1 cellular context compared by ENCODE assay signal in genomic region chr7:39540320-39540719, GRCh38.
A peak's percentile ranks its signal among the peaks of the same experiment; 100 is the strongest.
TF ChIP-seq lines count a peak whose summit lies in the region.

No MANE protein-coding gene starts in this region.

TF ChIP-seq in HepG2, 621 proteins besides CTCF, POLR2A, EP300 and RAD21 (continues in another document):
- TF ChIP-seq SOX13 (IDR thresholded peaks at IDR 0.05), result no peak
- TF ChIP-seq SOX13 (CRISPR knock-in tag; conservative IDR thresholded peaks at IDR 0.05 in 1 of 2, IDR thresholded peaks at IDR 0.05 in 1 of 2), result peak in 1 of 2 experiments; percentile 46; a peak in 2 of 4 replicates
- 0 out of 2 replicates have a peak, but pooled peaks have one; percentile 38 for TF ChIP-seq ZNF605 (CRISPR knock-in tag; IDR thresholded peaks at IDR 0.05)
- TF ChIP-seq ZSCAN29 (CRISPR knock-in tag; conservative IDR thresholded peaks at IDR 0.05), result no peak
- TF ChIP-seq GPBP1L1 (CRISPR knock-in tag; IDR thresholded peaks at IDR 0.05), result no peak
- TF ChIP-seq LCORL (IDR thresholded peaks at IDR 0.05), result no peak
- TF ChIP-seq LCORL (CRISPR knock-in tag; IDR thresholded peaks at IDR 0.05), result peak; percentile 45; the same call in 1 of the 2 replicates
- 0 out of 2 replicates have a peak, but pooled peaks have one; percentile 41 for TF ChIP-seq MIER2 (CRISPR knock-in tag; IDR thresholded peaks at IDR 0.05)
- peak; percentile 70; the same call in 1 of the 2 replicates for TF ChIP-seq ETV5 (CRISPR knock-in tag; IDR thresholded peaks at IDR 0.05; ENCODE audit: borderline replicate concordance)
- peak; percentile 53; the same call in 1 of the 2 replicates for TF ChIP-seq ZNF205 (CRISPR knock-in tag; IDR thresholded peaks at IDR 0.05)
- no peak for TF ChIP-seq ELF4 (CRISPR knock-in tag; IDR thresholded peaks at IDR 0.05; ENCODE audit: borderline replicate concordance)
- no peak for TF ChIP-seq ZNF280B (CRISPR knock-in tag; IDR thresholded peaks at IDR 0.05; ENCODE audit: borderline replicate concordance)
- TF ChIP-seq, protein P1, sequence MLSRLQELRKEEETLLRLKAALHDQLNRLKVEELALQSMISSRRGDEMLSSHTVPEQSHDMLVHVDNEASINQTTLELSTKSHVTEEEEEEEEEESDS (CRISPR knock-in tag; IDR thresholded peaks at IDR 0.05; ENCODE audit: borderline replicate concordance), result no peak
- TF ChIP-seq, protein P2, sequence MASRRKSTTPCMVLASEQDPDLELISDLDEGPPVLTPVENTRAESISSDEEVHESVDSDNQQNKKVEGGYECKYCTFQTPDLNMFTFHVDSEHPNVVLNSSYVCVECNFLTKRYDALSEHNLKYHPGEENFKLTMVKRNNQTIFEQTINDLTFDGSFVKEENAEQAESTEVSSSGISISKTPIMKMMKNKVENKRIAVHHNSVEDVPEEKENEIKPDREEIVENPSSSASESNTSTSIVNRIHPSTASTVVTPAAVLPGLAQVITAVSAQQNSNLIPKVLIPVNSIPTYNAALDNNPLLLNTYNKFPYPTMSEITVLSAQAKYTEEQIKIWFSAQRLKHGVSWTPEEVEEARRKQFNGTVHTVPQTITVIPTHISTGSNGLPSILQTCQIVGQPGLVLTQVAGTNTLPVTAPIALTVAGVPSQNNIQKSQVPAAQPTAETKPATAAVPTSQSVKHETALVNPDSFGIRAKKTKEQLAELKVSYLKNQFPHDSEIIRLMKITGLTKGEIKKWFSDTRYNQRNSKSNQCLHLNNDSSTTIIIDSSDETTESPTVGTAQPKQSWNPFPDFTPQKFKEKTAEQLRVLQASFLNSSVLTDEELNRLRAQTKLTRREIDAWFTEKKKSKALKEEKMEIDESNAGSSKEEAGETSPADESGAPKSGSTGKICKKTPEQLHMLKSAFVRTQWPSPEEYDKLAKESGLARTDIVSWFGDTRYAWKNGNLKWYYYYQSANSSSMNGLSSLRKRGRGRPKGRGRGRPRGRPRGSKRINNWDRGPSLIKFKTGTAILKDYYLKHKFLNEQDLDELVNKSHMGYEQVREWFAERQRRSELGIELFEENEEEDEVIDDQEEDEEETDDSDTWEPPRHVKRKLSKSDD (CRISPR knock-in tag; IDR thresholded peaks at IDR 0.05; ENCODE audit: low read depth), result 0 out of 2 replicates have a peak, but pooled peaks have one; percentile 33
- TF ChIP-seq, protein P3, sequence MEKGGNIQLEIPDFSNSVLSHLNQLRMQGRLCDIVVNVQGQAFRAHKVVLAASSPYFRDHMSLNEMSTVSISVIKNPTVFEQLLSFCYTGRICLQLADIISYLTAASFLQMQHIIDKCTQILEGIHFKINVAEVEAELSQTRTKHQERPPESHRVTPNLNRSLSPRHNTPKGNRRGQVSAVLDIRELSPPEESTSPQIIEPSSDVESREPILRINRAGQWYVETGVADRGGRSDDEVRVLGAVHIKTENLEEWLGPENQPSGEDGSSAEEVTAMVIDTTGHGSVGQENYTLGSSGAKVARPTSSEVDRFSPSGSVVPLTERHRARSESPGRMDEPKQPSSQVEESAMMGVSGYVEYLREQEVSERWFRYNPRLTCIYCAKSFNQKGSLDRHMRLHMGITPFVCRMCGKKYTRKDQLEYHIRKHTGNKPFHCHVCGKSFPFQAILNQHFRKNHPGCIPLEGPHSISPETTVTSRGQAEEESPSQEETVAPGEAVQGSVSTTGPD (CRISPR knock-in tag; IDR thresholded peaks at IDR 0.05), result 0 out of 2 replicates have a peak, but pooled peaks have one; percentile 80
- TF ChIP-seq ZEB1 (IDR thresholded peaks at IDR 0.05; ENCODE audit: insufficient replicate concordance, low read depth), result peak; percentile 62
- no peak for TF ChIP-seq RORA (CRISPR knock-in tag; IDR thresholded peaks at IDR 0.05)
- TF ChIP-seq, protein P4, sequence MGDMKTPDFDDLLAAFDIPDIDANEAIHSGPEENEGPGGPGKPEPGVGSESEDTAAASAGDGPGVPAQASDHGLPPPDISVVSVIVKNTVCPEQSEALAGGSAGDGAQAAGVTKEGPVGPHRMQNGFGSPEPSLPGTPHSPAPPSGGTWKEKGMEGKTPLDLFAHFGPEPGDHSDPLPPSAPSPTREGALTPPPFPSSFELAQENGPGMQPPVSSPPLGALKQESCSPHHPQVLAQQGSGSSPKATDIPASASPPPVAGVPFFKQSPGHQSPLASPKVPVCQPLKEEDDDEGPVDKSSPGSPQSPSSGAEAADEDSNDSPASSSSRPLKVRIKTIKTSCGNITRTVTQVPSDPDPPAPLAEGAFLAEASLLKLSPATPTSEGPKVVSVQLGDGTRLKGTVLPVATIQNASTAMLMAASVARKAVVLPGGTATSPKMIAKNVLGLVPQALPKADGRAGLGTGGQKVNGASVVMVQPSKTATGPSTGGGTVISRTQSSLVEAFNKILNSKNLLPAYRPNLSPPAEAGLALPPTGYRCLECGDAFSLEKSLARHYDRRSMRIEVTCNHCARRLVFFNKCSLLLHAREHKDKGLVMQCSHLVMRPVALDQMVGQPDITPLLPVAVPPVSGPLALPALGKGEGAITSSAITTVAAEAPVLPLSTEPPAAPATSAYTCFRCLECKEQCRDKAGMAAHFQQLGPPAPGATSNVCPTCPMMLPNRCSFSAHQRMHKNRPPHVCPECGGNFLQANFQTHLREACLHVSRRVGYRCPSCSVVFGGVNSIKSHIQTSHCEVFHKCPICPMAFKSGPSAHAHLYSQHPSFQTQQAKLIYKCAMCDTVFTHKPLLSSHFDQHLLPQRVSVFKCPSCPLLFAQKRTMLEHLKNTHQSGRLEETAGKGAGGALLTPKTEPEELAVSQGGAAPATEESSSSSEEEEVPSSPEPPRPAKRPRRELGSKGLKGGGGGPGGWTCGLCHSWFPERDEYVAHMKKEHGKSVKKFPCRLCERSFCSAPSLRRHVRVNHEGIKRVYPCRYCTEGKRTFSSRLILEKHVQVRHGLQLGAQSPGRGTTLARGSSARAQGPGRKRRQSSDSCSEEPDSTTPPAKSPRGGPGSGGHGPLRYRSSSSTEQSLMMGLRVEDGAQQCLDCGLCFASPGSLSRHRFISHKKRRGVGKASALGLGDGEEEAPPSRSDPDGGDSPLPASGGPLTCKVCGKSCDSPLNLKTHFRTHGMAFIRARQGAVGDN (CRISPR knock-in tag; IDR thresholded peaks at IDR 0.05), result no peak
- no peak for TF ChIP-seq TAF1 (CRISPR knock-in tag; IDR thresholded peaks at IDR 0.05)
- TF ChIP-seq ZNF788 (CRISPR knock-in tag; IDR thresholded peaks at IDR 0.05; ENCODE audit: borderline replicate concordance), result no peak; the same call in 1 of the 2 replicates
- TF ChIP-seq, protein P5, sequence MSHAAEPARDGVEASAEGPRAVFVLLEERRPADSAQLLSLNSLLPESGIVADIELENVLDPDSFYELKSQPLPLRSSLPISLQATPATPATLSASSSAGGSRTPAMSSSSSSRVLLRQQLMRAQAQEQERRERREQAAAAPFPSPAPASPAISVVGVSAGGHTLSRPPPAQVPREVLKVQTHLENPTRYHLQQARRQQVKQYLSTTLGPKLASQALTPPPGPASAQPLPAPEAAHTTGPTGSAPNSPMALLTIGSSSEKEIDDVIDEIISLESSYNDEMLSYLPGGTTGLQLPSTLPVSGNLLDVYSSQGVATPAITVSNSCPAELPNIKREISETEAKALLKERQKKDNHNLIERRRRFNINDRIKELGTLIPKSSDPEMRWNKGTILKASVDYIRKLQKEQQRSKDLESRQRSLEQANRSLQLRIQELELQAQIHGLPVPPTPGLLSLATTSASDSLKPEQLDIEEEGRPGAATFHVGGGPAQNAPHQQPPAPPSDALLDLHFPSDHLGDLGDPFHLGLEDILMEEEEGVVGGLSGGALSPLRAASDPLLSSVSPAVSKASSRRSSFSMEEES (CRISPR knock-in tag; IDR thresholded peaks at IDR 0.05), result 0 out of 2 replicates have a peak, but pooled peaks have one; percentile 35
- TF ChIP-seq TARDBP (CRISPR knock-in tag; IDR thresholded peaks at IDR 0.05), result peak; percentile 70; the same call in 1 of the 2 replicates
- TF ChIP-seq, protein P6, sequence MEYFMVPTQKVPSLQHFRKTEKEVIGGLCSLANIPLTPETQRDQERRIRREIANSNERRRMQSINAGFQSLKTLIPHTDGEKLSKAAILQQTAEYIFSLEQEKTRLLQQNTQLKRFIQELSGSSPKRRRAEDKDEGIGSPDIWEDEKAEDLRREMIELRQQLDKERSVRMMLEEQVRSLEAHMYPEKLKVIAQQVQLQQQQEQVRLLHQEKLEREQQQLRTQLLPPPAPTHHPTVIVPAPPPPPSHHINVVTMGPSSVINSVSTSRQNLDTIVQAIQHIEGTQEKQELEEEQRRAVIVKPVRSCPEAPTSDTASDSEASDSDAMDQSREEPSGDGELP (IDR thresholded peaks at IDR 0.05; ENCODE audit: borderline replicate concordance, low read depth), result peak; percentile 57; the same call in 1 of the 2 replicates
- no peak for TF ChIP-seq ZNF431 (CRISPR knock-in tag; IDR thresholded peaks at IDR 0.05; ENCODE audit: borderline replicate concordance, low read depth)
- TF ChIP-seq SAP130 (CRISPR knock-in tag; IDR thresholded peaks at IDR 0.05; ENCODE audit: low read depth), result peak; percentile 40; the same call in 1 of the 2 replicates
- TF ChIP-seq, protein P7, sequence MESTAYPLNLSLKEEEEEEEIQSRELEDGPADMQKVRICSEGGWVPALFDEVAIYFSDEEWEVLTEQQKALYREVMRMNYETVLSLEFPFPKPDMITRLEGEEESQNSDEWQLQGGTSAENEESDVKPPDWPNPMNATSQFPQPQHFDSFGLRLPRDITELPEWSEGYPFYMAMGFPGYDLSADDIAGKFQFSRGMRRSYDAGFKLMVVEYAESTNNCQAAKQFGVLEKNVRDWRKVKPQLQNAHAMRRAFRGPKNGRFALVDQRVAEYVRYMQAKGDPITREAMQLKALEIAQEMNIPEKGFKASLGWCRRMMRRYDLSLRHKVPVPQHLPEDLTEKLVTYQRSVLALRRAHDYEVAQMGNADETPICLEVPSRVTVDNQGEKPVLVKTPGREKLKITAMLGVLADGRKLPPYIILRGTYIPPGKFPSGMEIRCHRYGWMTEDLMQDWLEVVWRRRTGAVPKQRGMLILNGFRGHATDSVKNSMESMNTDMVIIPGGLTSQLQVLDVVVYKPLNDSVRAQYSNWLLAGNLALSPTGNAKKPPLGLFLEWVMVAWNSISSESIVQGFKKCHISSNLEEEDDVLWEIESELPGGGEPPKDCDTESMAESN (CRISPR knock-in tag; conservative IDR thresholded peaks at IDR 0.05), result 0 out of 2 replicates have a peak, but pooled peaks have one; percentile 37
- 0 out of 2 replicates have a peak, but pooled peaks have one; percentile 21 for TF ChIP-seq FOXC1 (CRISPR knock-in tag; IDR thresholded peaks at IDR 0.05; ENCODE audit: borderline replicate concordance)
- TF ChIP-seq PAXIP1 (CRISPR knock-in tag; conservative IDR thresholded peaks at IDR 0.05), result peak; percentile 82
- no peak for TF ChIP-seq FOXA1 (IDR thresholded peaks at IDR 0.05)
- TF ChIP-seq FOXA1 (CRISPR knock-in tag; IDR thresholded peaks at IDR 0.05), result peak; percentile 41; the same call in 1 of the 2 replicates
- peak; percentile 68 to 77 for TF ChIP-seq MAFK (conservative IDR thresholded peaks at IDR 0.05 in 1 of 2, IDR thresholded peaks at IDR 0.05 in 1 of 2; ENCODE audit: low read length in 2 of 2)
- TF ChIP-seq HNF4G (IDR thresholded peaks at IDR 0.05; ENCODE audit: borderline replicate concordance, low read depth, low read length), result peak; percentile 72; the same call in 1 of the 2 replicates
- TF ChIP-seq HNF4G (CRISPR knock-in tag; IDR thresholded peaks at IDR 0.05; ENCODE audit: borderline replicate concordance, low read depth), result no peak; the same call in 1 of the 2 replicates
- TF ChIP-seq ZNF746 (CRISPR knock-in tag; IDR thresholded peaks at IDR 0.05), result no peak
- peak; percentile 89 for TF ChIP-seq HNF4A (CRISPR knock-in tag; IDR thresholded peaks at IDR 0.05)
- TF ChIP-seq RFXANK (CRISPR knock-in tag; IDR thresholded peaks at IDR 0.05), result no peak
- no peak for TF ChIP-seq FOSL1 (CRISPR knock-in tag; IDR thresholded peaks at IDR 0.05; ENCODE audit: borderline replicate concordance)
- no peak for TF ChIP-seq AKAP8 (CRISPR knock-in tag; IDR thresholded peaks at IDR 0.05)
- TF ChIP-seq ZNF121 (CRISPR knock-in tag; IDR thresholded peaks at IDR 0.05), result no peak
- no peak for TF ChIP-seq SOX6 (IDR thresholded peaks at IDR 0.05)
- peak; percentile 46; the same call in 1 of the 2 replicates for TF ChIP-seq SOX6 (CRISPR knock-in tag; IDR thresholded peaks at IDR 0.05)
